ENCODE assay signal across 1 cellular context in the genomic region with DNA sequence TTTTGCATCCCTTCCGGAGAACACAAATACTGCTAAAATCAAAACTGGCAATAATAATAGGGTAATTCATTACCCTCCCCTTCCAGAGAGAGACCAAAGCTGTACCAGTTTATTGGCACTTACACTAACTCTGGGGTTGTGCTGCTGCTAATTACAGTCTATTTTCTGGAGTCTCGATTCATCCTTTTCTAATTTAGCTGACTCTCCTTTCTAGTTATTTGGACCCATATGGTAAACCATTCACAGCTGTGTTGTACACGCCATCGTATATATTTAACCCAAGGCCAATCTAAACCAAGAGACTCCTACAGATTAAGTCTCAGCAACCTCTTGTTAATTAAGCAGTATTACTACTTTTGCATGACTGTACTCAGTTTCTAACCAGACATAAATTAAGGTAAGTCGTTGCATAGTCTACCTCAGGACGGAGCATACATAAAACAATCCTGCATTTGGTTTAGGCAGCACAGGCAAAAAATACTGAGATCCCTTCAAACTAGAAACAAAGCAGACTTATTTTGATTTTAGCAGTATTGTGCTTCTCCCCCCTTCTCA.
TF ChIP-seq lines count a peak whose summit lies in the region.

No MANE protein-coding gene starts in this region.

TF ChIP-seq in endothelial cell of umbilical vein, 7 proteins besides CTCF, POLR2A, EP300 and RAD21:
- no peak for TF ChIP-seq MYC (IDR thresholded peaks at IDR 0.05; ENCODE audit: low read depth, low read length)
